7 cellular contexts compared by ENCODE assay signal in the genomic region with DNA sequence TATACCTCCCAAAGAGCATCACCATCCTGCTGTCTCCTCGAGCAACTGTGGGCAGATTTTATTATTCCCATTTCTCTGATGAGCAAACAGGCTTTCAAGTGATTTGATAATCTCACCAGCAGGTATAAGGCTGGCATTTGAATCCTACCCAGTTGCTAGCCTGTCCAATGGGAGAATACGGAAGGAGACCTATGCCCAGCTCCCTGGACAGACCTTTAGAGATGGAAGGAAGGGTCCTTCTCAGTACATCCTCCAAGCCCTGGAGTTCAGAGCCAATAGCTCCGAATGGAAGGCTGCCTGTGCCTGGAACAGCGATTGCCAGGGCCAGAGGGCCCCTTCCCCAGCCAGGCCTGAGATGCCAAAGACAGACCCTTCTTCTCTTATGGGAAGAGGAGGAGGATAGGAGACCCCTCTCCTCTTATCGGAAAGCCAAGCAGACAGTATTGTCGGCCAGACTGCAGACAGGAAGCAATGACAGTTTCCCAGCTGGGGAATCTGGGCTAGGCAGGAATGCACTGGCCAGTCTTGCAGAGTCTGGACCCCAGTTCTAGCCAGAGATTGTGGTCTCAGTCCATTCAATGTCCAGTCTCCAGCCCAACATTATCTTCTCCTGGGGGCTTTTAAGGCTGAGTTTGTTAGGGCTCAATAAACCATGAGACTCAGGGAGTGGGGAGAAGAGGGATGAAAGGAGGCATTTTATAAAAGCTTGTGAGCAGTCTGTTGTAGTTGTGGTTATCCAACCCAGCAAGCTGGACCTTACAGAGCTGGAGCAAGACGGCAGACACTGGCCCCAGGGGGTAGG. TPM values are rescaled to one million over a fixed set of nuclear protein-coding genes. Genes with fewer than 3 reads are reported as not detected.
DNase-seq lines count a peak whose midpoint lies in the region; ATAC-seq, FAIRE-seq and TF ChIP-seq lines count a peak whose summit lies in the region.

No MANE protein-coding gene starts in this region.

- H3K36me3 ChIP-seq in adrenal gland (replicated peaks in 1 of 2): no peaks in the 10 kb centered on the region
- peaks cover 2 to 26% of the 10 kb centered on the region in 2 experiments for H3K36me3 ChIP-seq in keratinocyte (ENCODE audit: control insufficient read depth in 2 of 2, extremely low read depth in 1 of 2, insufficient read depth in 2 of 2, low read length in 2 of 2)
- H3K36me3 ChIP-seq in stomach: no peaks in the 10 kb centered on the region

- H3K79me2 ChIP-seq in keratinocyte (ENCODE audit: control insufficient read depth, insufficient read depth, low read length): peaks cover 69% of the 10 kb centered on the region

- dilution Hi-C loops in keratinocyte (cut with MboI; ENCODE audit: extremely low pct_ligation_motif_present, low sequenced_read_pairs): no loop called here

- H3K9me1 ChIP-seq in keratinocyte (ENCODE audit: control insufficient read depth, extremely low read depth, insufficient read depth, low read length): no peaks in the 10 kb centered on the region

- peaks cover 17% of the 10 kb centered on the region for H4K20me1 ChIP-seq in keratinocyte (ENCODE audit: control insufficient read depth, extremely low read depth, insufficient read depth, low read length)

- H3K4me3 ChIP-seq in adrenal gland: peak overlapping the region in 2 of 4 donors; percentile 42 to 92
- peak overlapping the region; percentile 81 to 93 (median 86) for H3K4me3 ChIP-seq in keratinocyte (ENCODE audit: control insufficient read depth in 2 of 3, extremely low read depth in 1 of 3, insufficient read depth in 2 of 3, low read depth in 1 of 3, low read length in 3 of 3)
- peak overlapping the region; percentile 72 to 95 (median 81) for H3K4me3 ChIP-seq in stomach

- no peak for FAIRE-seq in keratinocyte (lab: Jason Lieb, UNC)

- H3K4me1 ChIP-seq in adrenal gland (replicated peaks in 1 of 2): peaks cover 33 to 56% of the 10 kb centered on the region in 2 donors
- H3K4me1 ChIP-seq in keratinocyte (ENCODE audit: control insufficient read depth, extremely low read depth, insufficient read depth, low read length): peaks cover 61% of the 10 kb centered on the region
- peaks cover 42 to 74% (median 57%) of the 10 kb centered on the region in 4 donors for H3K4me1 ChIP-seq in stomach

- no peak for DNase-seq in HFFc6
- DNase-seq in adrenal gland: no peak
- no peak for DNase-seq in keratinocyte (ENCODE audit: low read depth, low spot score)
- no peak for DNase-seq in stomach
- DNase-seq in middle frontal gyrus (ENCODE audit: extremely low spot score, low spot score): no peak

- peak overlapping the region; percentile 76 for H3K27ac Mint-ChIP-seq in HFFc6

- ATAC-seq in HG02610 (IDR thresholded peaks at IDR 0.05; ENCODE audit: unreplicated experiment) (no peak), HG03457 (IDR thresholded peaks at IDR 0.05; ENCODE audit: unreplicated experiment) (no peak)

- peak overlapping the region in 4 of 5 donors; percentile 47 to 96 (median 76) for H3K27ac ChIP-seq in adrenal gland
- H3K27ac ChIP-seq in keratinocyte (ENCODE audit: control insufficient read depth, insufficient read depth, low read length): peak overlapping the region; percentile 81
- H3K27ac ChIP-seq in stomach: peak overlapping the region in 4 of 5 donors; percentile 54 to 89 (median 63)

- no peaks in the 10 kb centered on the region for H3K27me3 ChIP-seq in adrenal gland
- H3K27me3 ChIP-seq in keratinocyte (ENCODE audit: control insufficient read depth, extremely low read depth, insufficient read depth, low read length): no peaks in the 10 kb centered on the region
- H3K27me3 ChIP-seq in stomach: no peaks in the 10 kb centered on the region

- WGBS in adrenal gland, 4 donors: 25 to 29% (median 27%) methylated on average over 6 to 7 of the region's 7 CpGs
- WGBS in stomach, 5 donors: 43 to 72% (median 64%) methylated on average over 7 of the region's 7 CpGs

- H3K9me3 ChIP-seq in adrenal gland (replicated peaks in 1 of 3) (no peaks in the 10 kb centered on the region), keratinocyte (ENCODE audit: control insufficient read depth, low read depth, low read length) (no peaks in the 10 kb centered on the region), stomach (no peaks in the 10 kb centered on the region)

- peaks cover 68% of the 10 kb centered on the region for H3K4me1 Mint-ChIP-seq in HFFc6 (ENCODE audit: low read depth)

- no peaks in the 10 kb centered on the region; the same call in 1 of the 2 replicates for H3K27me3 Mint-ChIP-seq in HFFc6 (ENCODE audit: insufficient read depth)

- H3K9ac ChIP-seq in keratinocyte (ENCODE audit: control insufficient read depth, extremely low read depth, insufficient read depth, low read length): peak overlapping the region; percentile 78

- H3K9me3 Mint-ChIP-seq in HFFc6: no peaks in the 10 kb centered on the region

- H3K4me2 ChIP-seq in keratinocyte (ENCODE audit: control insufficient read depth, extremely low read depth, insufficient read depth, low read depth, low read length): peak overlapping the region; percentile 91

- peak overlapping the region; percentile 93 for H3K4me3 Mint-ChIP-seq in HFFc6

- TF ChIP-seq POLR2A in adrenal gland (IDR thresholded peaks at IDR 0.05) (peak in 1 of 2 donors; percentile 11), stomach (IDR thresholded peaks at IDR 0.05) (no peak)

- intact Hi-C loops in adrenal gland (cut with DNase I): loop anchor here in 1 of 2 donors (5.0 kb wide), 1 partner anchor 37 kb away; no protein-coding TSS in a partner anchor
- intact Hi-C loops in stomach (cut with DNase I; ENCODE audit: low total_unique reads): loop anchor here (10.0 kb wide), 1 partner anchor 50 kb away; a partner anchor contains a TSS

- TF ChIP-seq EP300 in stomach (IDR thresholded peaks at IDR 0.05): no peak

- no peak for TF ChIP-seq CTCF in HFFc6 (IDR thresholded peaks at IDR 0.05)
- TF ChIP-seq CTCF in adrenal gland (IDR thresholded peaks at IDR 0.05): no peak
- no peak for TF ChIP-seq CTCF in keratinocyte (optimal IDR thresholded peaks at IDR 0.05 in 1 of 3, IDR thresholded peaks at IDR 0.05 in 1 of 3, conservative IDR thresholded peaks at IDR 0.05 in 1 of 3; ENCODE audit: extremely low read depth in 1 of 3, insufficient read depth in 2 of 3, low read length in 3 of 3)
- TF ChIP-seq CTCF in stomach (IDR thresholded peaks at IDR 0.05): no peak

- no peak overlapping the region for H2AFZ ChIP-seq in keratinocyte (ENCODE audit: control insufficient read depth, low read length)

- no peaks in the 10 kb centered on the region; the same call in 1 of the 2 replicates for H3K36me3 Mint-ChIP-seq in HFFc6 (ENCODE audit: low read depth)

RNA-seq across cellular contexts. Expression of a gene that starts 2.0 kb away (rescaled TPM):
- total RNA-seq in HFFc6 (2021; fragmentation: NEBNext Ultra II Directional; extraction: Animal tissue kit (Norgen Biotek cat#: 25700)): 10 to 100 TPM; 19.9 to 28.9 (median 21.0) TPM
- total RNA-seq in adrenal gland (10 to 100 TPM; 13.5 to 23.4 (median 17.9) TPM), stomach (10 to 100 TPM in 2 of 5 donors, 1 to 10 TPM in 2, under 1 TPM in 1; 0.58 to 47.8 (median 7.7) TPM)
- polyA plus RNA-seq in adrenal gland (10 to 100 TPM in 1 of 3 donors, 1 to 10 TPM in 2; 5.9 to 10.8 (median 9.7) TPM), keratinocyte (55.0 to 61.5 TPM (median 57.9 TPM) in 3 replicates), stomach (1 to 10 TPM in 2 of 3 donors, under 1 TPM in 1; 0.92 to 5.1 (median 3.4) TPM)
- 124 TPM for polyA plus RNA-seq in keratinocyte (2011; ENCODE audit: low read depth)
- polyA plus RNA-seq in keratinocyte (2011; cell fraction: cytosol; rRNA removed): 43.0 and 79.6 TPM in 2 replicates
- polyA plus RNA-seq in keratinocyte (2011; cell fraction: nucleus; rRNA removed): 145 and 193 TPM in 2 replicates
- 72.9 and 75.0 TPM in 2 replicates for polyA plus RNA-seq in keratinocyte (2012; ENCODE audit: low replicate concordance)
- polyA minus RNA-seq in keratinocyte: 106 to 194 TPM (median 118 TPM) in 3 replicates
- polyA minus RNA-seq in keratinocyte (2011; cell fraction: cytosol; rRNA and poly(A)+ RNA removed): 127 TPM
- 82.3 and 144 TPM in 2 replicates for polyA minus RNA-seq in keratinocyte (2011; cell fraction: nucleus; rRNA and poly(A)+ RNA removed)

RNA-seq across cellular contexts. Expression of a gene that starts 52.1 kb away (rescaled TPM):
- total RNA-seq in HFFc6 (2021; fragmentation: NEBNext Ultra II Directional; extraction: Animal tissue kit (Norgen Biotek cat#: 25700)): 10 to 100 TPM; 18.3 to 24.1 (median 20.2) TPM
- 10 to 100 TPM; 18.1 to 46.9 (median 26.5) TPM for total RNA-seq in adrenal gland
- 10 to 100 TPM; 11.3 to 15.1 (median 12.5) TPM for polyA plus RNA-seq in adrenal gland
- 38.7 to 91.9 TPM (median 52.7 TPM) in 3 replicates for polyA plus RNA-seq in keratinocyte
- polyA plus RNA-seq in keratinocyte (2011; ENCODE audit: low read depth): 23.4 TPM
- polyA plus RNA-seq in keratinocyte (2011; cell fraction: cytosol; rRNA removed): 32.0 and 62.6 TPM in 2 replicates
- polyA plus RNA-seq in keratinocyte (2011; cell fraction: nucleus; rRNA removed): 62.5 and 83.1 TPM in 2 replicates
- polyA plus RNA-seq in keratinocyte (2012; ENCODE audit: low replicate concordance): 44.0 and 48.3 TPM in 2 replicates
- 48.6 to 89.0 TPM (median 74.9 TPM) in 3 replicates for polyA minus RNA-seq in keratinocyte
- 91.9 TPM for polyA minus RNA-seq in keratinocyte (2011; cell fraction: cytosol; rRNA and poly(A)+ RNA removed)
- polyA minus RNA-seq in keratinocyte (2011; cell fraction: nucleus; rRNA and poly(A)+ RNA removed): 65.3 and 76.2 TPM in 2 replicates
- 10 to 100 TPM in 1 of 5 donors, 1 to 10 TPM in 4; 3.5 to 11.0 (median 7.6) TPM for total RNA-seq in stomach
- 10 to 100 TPM in 2 of 3 donors, 1 to 10 TPM in 1; 6.7 to 16.0 (median 11.1) TPM for polyA plus RNA-seq in stomach
